In the genomic region with DNA sequence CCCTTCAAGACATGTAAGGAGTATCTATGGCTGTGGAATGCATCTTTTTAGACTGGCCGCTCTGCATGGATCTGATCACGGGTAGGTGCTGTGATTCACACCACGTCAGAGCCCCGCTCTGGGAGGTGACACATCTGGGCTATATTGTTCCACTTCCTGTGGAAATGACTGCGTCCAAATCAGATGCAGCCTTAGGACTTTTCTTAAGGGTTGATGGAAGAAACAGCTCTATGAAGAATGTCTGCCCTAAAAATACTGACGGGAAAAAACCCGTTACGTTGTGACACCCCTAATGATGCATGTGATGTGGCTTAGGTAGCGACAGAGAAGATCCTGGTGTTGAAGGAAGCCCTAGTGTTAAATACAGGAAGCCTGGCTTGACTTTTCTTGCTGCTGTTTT, we compare ENCODE assay signal across 8 cellular contexts. TPM values are rescaled to one million over a fixed set of nuclear protein-coding genes. Genes with fewer than 3 reads are reported as not detected.
DNase-seq lines count a peak whose midpoint lies in the region; ATAC-seq lines count a peak whose summit lies in the region.

No MANE protein-coding gene starts in this region.

- H3K9me3 Mint-ChIP-seq in activated CD4-positive, alpha-beta memory T cell treated with anti-CD3 and anti-CD28 coated beads for 36 hours: no peaks in the 10 kb centered on the region

- H3K36me3 Mint-ChIP-seq in activated CD4-positive, alpha-beta memory T cell treated with anti-CD3 and anti-CD28 coated beads for 36 hours: no peaks in the 10 kb centered on the region

- H3K4me1 Mint-ChIP-seq in activated CD4-positive, alpha-beta memory T cell treated with anti-CD3 and anti-CD28 coated beads for 36 hours (ENCODE audit: low read depth): peaks cover 72% of the 10 kb centered on the region

- intact Hi-C loops in activated CD4-positive, alpha-beta memory T cell treated with anti-CD3 and anti-CD28 coated beads for 36 hours (cut with micrococcal nuclease): loop anchor here (1.0 kb wide), 1 partner anchor 20 kb away; no protein-coding TSS in a partner anchor

- peak; percentile 57 for ATAC-seq in esophagus mucosa
- no peak for ATAC-seq in GM18907 (IDR thresholded peaks at IDR 0.05; ENCODE audit: unreplicated experiment)
- no peak for ATAC-seq in GM21825 (IDR thresholded peaks at IDR 0.05; ENCODE audit: unreplicated experiment)

- peak overlapping the region; percentile 40 for H3K4me3 Mint-ChIP-seq in activated CD4-positive, alpha-beta memory T cell treated with anti-CD3 and anti-CD28 coated beads for 36 hours

- CTCF ChIA-PET in activated CD4-positive, alpha-beta memory T cell treated with anti-CD3 and anti-CD28 coated beads for 36 hours (lab: Charles Lee): interaction anchor here (1.0 to 1.5 kb wide), 4 partner anchors 12 to 1277 kb away, joined by 3 to 4 read pairs (median 4); a partner anchor contains a TSS

- DNase-seq in GM04504 (ENCODE audit: low read depth): peak; percentile 74
- DNase-seq in activated CD4-positive, alpha-beta memory T cell treated with anti-CD3 and anti-CD28 coated beads for 36 hours: peak; percentile 89
- DNase-seq in stimulated activated CD4-positive, alpha-beta T cell treated with anti-CD3 and anti-CD28 coated beads, Interleukin-2, amount 100 ng/mL, for 4 hours (ENCODE audit: low read depth): peak; percentile 72
- no peak for DNase-seq in NCI-H526 (lab: John Stamatoyannopoulos, UW)
- no peak for DNase-seq in middle frontal gyrus (ENCODE audit: extremely low spot score, low spot score)

- POLR2A ChIA-PET in activated CD4-positive, alpha-beta memory T cell treated with anti-CD3 and anti-CD28 coated beads for 36 hours (lab: Charles Lee): interaction anchor here (1.1 to 1.6 kb wide), 3 partner anchors 9 to 21 kb away, joined by 3 to 9 read pairs (median 3); a partner anchor contains a TSS

- H3K27ac Mint-ChIP-seq in activated CD4-positive, alpha-beta memory T cell treated with anti-CD3 and anti-CD28 coated beads for 36 hours: peak overlapping the region; percentile 94

- H3K27me3 Mint-ChIP-seq in activated CD4-positive, alpha-beta memory T cell treated with anti-CD3 and anti-CD28 coated beads for 36 hours: no peaks in the 10 kb centered on the region

RNA-seq across cellular contexts. Expression of a gene that starts 12.2 kb away (rescaled TPM):
- 10 to 100 TPM; 29.6 to 30.6 TPM for total RNA-seq in activated CD4-positive, alpha-beta memory T cell treated with anti-CD3 and anti-CD28 coated beads for 36 hours
- total RNA-seq in esophagus mucosa: 9.6 TPM

RNA-seq across cellular contexts. Expression of a gene that starts 27.1 kb away (rescaled TPM):
- not detected for total RNA-seq in activated CD4-positive, alpha-beta memory T cell treated with anti-CD3 and anti-CD28 coated beads for 36 hours
- total RNA-seq in esophagus mucosa: not detected

Comparison
In these comparisons a context has a peak if more than half of its experiments do, and no peak if none do; other contexts are left out.
1. DNase-seq: peak in GM04504 (single experiment), activated CD4-positive, alpha-beta memory T cell treated with anti-CD3 and anti-CD28 coated beads for 36 hours (single experiment) and stimulated activated CD4-positive, alpha-beta T cell treated with anti-CD3 and anti-CD28 coated beads, Interleukin-2, amount 100 ng/mL, for 4 hours (single experiment); none in NCI-H526 (0 of 2) and middle frontal gyrus (single experiment).